Comparison of ENCODE assay signal across 8 cellular contexts in genomic region chr5:122775713-122776084, GRCh38. TPM values are rescaled to one million over a fixed set of nuclear protein-coding genes. Genes with fewer than 3 reads are reported as not detected.
DNase-seq lines count a peak whose midpoint lies in the region; ATAC-seq and TF ChIP-seq lines count a peak whose summit lies in the region.

No MANE protein-coding gene starts in this region.

- no peak overlapping the region for H4K5ac ChIP-seq in mesendoderm (ENCODE audit: low read length)

- no peak overlapping the region for H2BK15ac ChIP-seq in mesendoderm (replicated peaks; ENCODE audit: low read depth)

- H3K4me1 ChIP-seq in Peyer's patch (peaks cover 0 to 19% (median 7%) of the 10 kb centered on the region in 4 donors), mesendoderm (ENCODE audit: control insufficient read depth, low read depth, low read length) (no peaks in the 10 kb centered on the region), aorta (ENCODE audit: control insufficient read depth in 1 of 2, insufficient read depth in 2 of 2, low read length in 2 of 2) (peaks cover 3 to 6% of the 10 kb centered on the region in 2 donors)

- H3K4ac ChIP-seq in mesendoderm (ENCODE audit: low read depth, low read length) = no peak overlapping the region

- peaks cover 11% of the 10 kb centered on the region for H3K79me2 ChIP-seq in mesendoderm (ENCODE audit: control insufficient read depth, insufficient read depth, low read length)

- WGBS in mesendoderm (ENCODE audit: extremely low coverage, insufficient coverage, low lambda C conversion rate) = no CpG with 5 or more reads among the region's 4 CpGs
- WGBS in aorta, 2 donors = 1 to 2% methylated on average over 4 of the region's 4 CpGs

- no peaks in the 10 kb centered on the region for H3K79me1 ChIP-seq in mesendoderm (ENCODE audit: low read length)

- TF ChIP-seq POLR2A in Peyer's patch (IDR thresholded peaks at IDR 0.05) = no peak

- intact Hi-C loops in aorta (cut with DNase I) = loop anchor here in 1 of 2 donors (2.0 kb wide), 2 partner anchors 25 to 69 kb away; partner anchors contain the start of gene SNX24

- H3K18ac ChIP-seq in mesendoderm (ENCODE audit: low read length) = no peak overlapping the region

- no peak overlapping the region for H2BK5ac ChIP-seq in mesendoderm (ENCODE audit: low read length)

- no peak overlapping the region for H2AK5ac ChIP-seq in mesendoderm (ENCODE audit: low read length)

- H3K9me3 ChIP-seq in Peyer's patch = no peaks in the 10 kb centered on the region
- no peaks in the 10 kb centered on the region for H3K9me3 ChIP-seq in aorta (ENCODE audit: control insufficient read depth, low read length)

- ATAC-seq in aorta (ENCODE audit: low FRiP score) (no peak), GM18868 (IDR thresholded peaks at IDR 0.05; ENCODE audit: unreplicated experiment) (no peak), omental fat pad (ENCODE audit: low FRiP score) (no peak)

- peak overlapping the region; percentile 77 for H3K4me2 ChIP-seq in mesendoderm (ENCODE audit: low read length)

- peak overlapping the region; percentile 90 for H3K9ac ChIP-seq in mesendoderm (ENCODE audit: low read length)

- H3K27me3 ChIP-seq in Peyer's patch = no peaks in the 10 kb centered on the region
- H3K27me3 ChIP-seq in mesendoderm (ENCODE audit: insufficient read depth, low read length, poor library complexity) = no peaks in the 10 kb centered on the region
- no peaks in the 10 kb centered on the region for H3K27me3 ChIP-seq in aorta (ENCODE audit: control insufficient read depth in 1 of 2, insufficient read depth in 2 of 2, low read length in 1 of 2)

- H3K36me3 ChIP-seq in Peyer's patch = no peaks in the 10 kb centered on the region
- no peaks in the 10 kb centered on the region for H3K36me3 ChIP-seq in mesendoderm (ENCODE audit: control insufficient read depth, insufficient read depth, low read length)
- H3K36me3 ChIP-seq in aorta (ENCODE audit: control insufficient read depth in 1 of 2, insufficient read depth in 2 of 2, low read length in 1 of 2) = no peaks in the 10 kb centered on the region

- DNase-seq in NCI-H2029 (lab: John Stamatoyannopoulos, UW) = peak; percentile 10
- DNase-seq in NCI-H2029 treated with DMSO at 0.1 percent for 48 hours (lab: John Stamatoyannopoulos, UW) = no peak
- DNase-seq in Peyer's patch = no peak
- peak; percentile 71 to 72 for DNase-seq in dermis microvascular lymphatic vessel endothelial cell (ENCODE audit: low read depth in 2 of 2)
- DNase-seq in mesendoderm = no peak
- no peak for DNase-seq in aorta
- DNase-seq in omental fat pad (ENCODE audit: low spot score) = no peak

- peak overlapping the region; percentile 75 to 94 (median 83) for H3K4me3 ChIP-seq in Peyer's patch
- peak overlapping the region; percentile 47 for H3K4me3 ChIP-seq in mesendoderm (ENCODE audit: low read length)
- peak overlapping the region; percentile 79 to 82 for H3K4me3 ChIP-seq in aorta (ENCODE audit: low read length in 2 of 2)

- H3K27ac ChIP-seq in Peyer's patch = peak overlapping the region; percentile 86 to 93 (median 88)
- no peak overlapping the region for H3K27ac ChIP-seq in mesendoderm (ENCODE audit: low read depth, low read length)
- H3K27ac ChIP-seq in aorta (ENCODE audit: low read depth in 1 of 2, low read length in 2 of 2) = peak overlapping the region in 1 of 2 donors; percentile 15

- H2BK120ac ChIP-seq in mesendoderm (ENCODE audit: low read depth, low read length) = no peak overlapping the region

- no peak overlapping the region for H3K23ac ChIP-seq in mesendoderm (ENCODE audit: low read length)

- H3K56ac ChIP-seq in mesendoderm (ENCODE audit: low read length) = peak overlapping the region; percentile 98

- no peak for TF ChIP-seq CTCF in Peyer's patch (IDR thresholded peaks at IDR 0.05)
- no peak for TF ChIP-seq CTCF in omental fat pad (IDR thresholded peaks at IDR 0.05)

- no peak overlapping the region for H4K8ac ChIP-seq in mesendoderm (ENCODE audit: low read depth, low read length)

RNA-seq across cellular contexts. Expression of gene SNX2, which starts 0.8 kb away (rescaled TPM):
- total RNA-seq in Peyer's patch (10 to 100 TPM; 46.1 to 97.4 (median 52.8) TPM), dermis microvascular lymphatic vessel endothelial cell (99.4 and 132 TPM in 2 replicates), aorta (10 to 100 TPM; 86.8 to 93.8 TPM), omental fat pad (10 to 100 TPM; 53.8 to 84.8 (median 75.1) TPM)
- polyA plus RNA-seq in mesendoderm (2013, experiment 1 of 2) = 52.7 TPM
- 55.1 TPM for polyA plus RNA-seq in mesendoderm (2013, experiment 2 of 2)
- polyA plus RNA-seq in aorta = 10 to 100 TPM; 43.3 to 49.0 TPM

Comparison
In these comparisons a context has a peak if more than half of its experiments do, and no peak if none do; other contexts are left out.
1. DNase-seq: peak in NCI-H2029 (single experiment) and dermis microvascular lymphatic vessel endothelial cell (2 of 2); none in NCI-H2029 treated with DMSO at 0.1 percent for 48 hours (single experiment), Peyer's patch (0 of 3), mesendoderm (single experiment), aorta (0 of 2) and omental fat pad (single experiment).
2. Peak in every context shown above with its lines, with median percentiles within 50 percentile points of each other: H3K4me3 ChIP-seq.